Comparison of ENCODE assay signal across 8 cellular contexts in genomic region chr9:128456613-128457061, GRCh38. TPM values are rescaled to one million over a fixed set of nuclear protein-coding genes. Genes with fewer than 3 reads are reported as not detected.
DNase-seq lines count a peak whose midpoint lies in the region; ATAC-seq and TF ChIP-seq lines count a peak whose summit lies in the region.

No MANE protein-coding gene starts in this region.

- H3K14ac ChIP-seq in IMR-90 (replicated peaks; ENCODE audit: low read depth, low read length): no peak overlapping the region

- no peaks in the 10 kb centered on the region for H3K9me1 ChIP-seq in IMR-90 (ENCODE audit: insufficient read depth, low read length)

- H2AFZ ChIP-seq in IMR-90 (replicated peaks; ENCODE audit: low read length, poor library complexity): peak overlapping the region; percentile 100

- no peak for TF ChIP-seq POLR2A in IMR-90 (IDR thresholded peaks at IDR 0.05; ENCODE audit: low read depth, low read length)

- in situ Hi-C loops in IMR-90 (cut with MboI; ENCODE audit: low sequenced_read_pairs): no loop called here

- DNase-seq in DMS 273 treated with DMSO at 0.1 percent for 48 hours (lab: John Stamatoyannopoulos, UW) (peak; percentile 44), IMR-90 (peak; percentile 58), RKO (ENCODE audit: low spot score) (peak; percentile 93), fibroblast of peridontal ligament (ENCODE audit: extremely low read depth) (peak; percentile 64), nephron progenitor cell (peak; percentile 72)
- DNase-seq in activated T-helper 1 cell treated with anti-CD3 and anti-CD28 coated beads, Interleukin-12 subunit alpha, Interleukin-12 subunit beta, Interleukin-2, Interleukin-4 antibody, amounts not matched to agents 30 ng/mL and 10 ng/mL and 1 ng/mL, durations not matched to agents 14 hours and 24 hours and 36 hours (ENCODE audit: low spot score): peak; percentile 73
- DNase-seq in stimulated activated naive CD8-positive, alpha-beta T cell treated with anti-CD3 and anti-CD28 coated beads, Interleukin-15, Interleukin-2, amounts not matched to agents 100 U/mL and 50 U/mL, for 24 hours: peak; percentile 78

- peak overlapping the region; percentile 73 for H3K4me2 ChIP-seq in IMR-90 (ENCODE audit: low read depth, low read length)

- intact Hi-C loops in IMR-90 (cut with micrococcal nuclease): no loop called here
- intact Hi-C loops in activated T-helper 1 cell treated with anti-CD3 and anti-CD28 coated beads, Interleukin-12 subunit alpha, Interleukin-12 subunit beta, Interleukin-2, Interleukin-4 antibody, amounts not matched to agents 30 ng/mL and 10 ng/mL and 1 ng/mL, durations not matched to agents 14 hours and 24 hours and 36 hours (cut with micrococcal nuclease): loop anchor here (1.0 to 5.0 kb wide), 12 partner anchors 36 to 654 kb away; partner anchors contain the start of genes CERCAM, COQ4, CRAT and DOLK

- H2BK15ac ChIP-seq in IMR-90 (ENCODE audit: low read depth, low read length): no peak overlapping the region

- H2BK5ac ChIP-seq in IMR-90 (ENCODE audit: low read depth, low read length, poor library complexity, severe bottlenecking): peak overlapping the region; percentile 40

- H3K36me3 ChIP-seq in IMR-90 (ENCODE audit: control insufficient read depth, insufficient read depth, low read length): peaks cover 17% of the 10 kb centered on the region

- H4K91ac ChIP-seq in IMR-90 (ENCODE audit: insufficient read depth, low read depth, low read length): peak overlapping the region; percentile 60

- TF ChIP-seq CTCF in IMR-90 (conservative IDR thresholded peaks at IDR 0.05; ENCODE audit: low read depth, low read length) (no peak), nephron progenitor cell (IDR thresholded peaks at IDR 0.05) (no peak)

- H3K79me1 ChIP-seq in IMR-90 (ENCODE audit: low read depth in 1 of 2, low read length in 2 of 2): peaks cover 13 to 28% of the 10 kb centered on the region in 2 experiments

- 0% methylated on average over 41 of the region's 48 CpGs; no CpG with 5 or more reads in 1 of the 2 experiments for WGBS in IMR-90 (ENCODE audit: extremely low coverage in 2 of 2, insufficient read length in 1 of 2), 2 experiments

- dilution Hi-C loops in IMR-90 (cut with HindIII; ENCODE audit: low sequenced_read_pairs, unreplicated experiment): no loop called here

- POLR2A ChIA-PET in IMR-90 (lab: Charles Lee; ENCODE audit: unreplicated experiment): interaction anchor here (0.5 kb wide), 1 partner anchor 26 kb away, joined by 3 read pairs; no protein-coding TSS in a partner anchor

- TF ChIP-seq RAD21 in IMR-90 (IDR thresholded peaks at IDR 0.05; ENCODE audit: low read length): no peak

- no peak overlapping the region for H2BK120ac ChIP-seq in IMR-90 (ENCODE audit: low read depth, low read length)

- H3K4me1 Mint-ChIP-seq in activated T-helper 1 cell treated with anti-CD3 and anti-CD28 coated beads, Interleukin-12 subunit alpha, Interleukin-12 subunit beta, Interleukin-2, Interleukin-4 antibody, amounts not matched to agents 30 ng/mL and 10 ng/mL and 1 ng/mL, durations not matched to agents 14 hours and 24 hours and 36 hours (ENCODE audit: low read depth): peaks cover 13% of the 10 kb centered on the region
- H3K4me1 Mint-ChIP-seq in nephron progenitor cell: peaks cover 30% of the 10 kb centered on the region

- H3K4me3 ChIP-seq in IMR-90 (ENCODE audit: insufficient read depth, low read depth, low read length): peak overlapping the region; percentile 74

- H3K27me3 Mint-ChIP-seq in activated T-helper 1 cell treated with anti-CD3 and anti-CD28 coated beads, Interleukin-12 subunit alpha, Interleukin-12 subunit beta, Interleukin-2, Interleukin-4 antibody, amounts not matched to agents 30 ng/mL and 10 ng/mL and 1 ng/mL, durations not matched to agents 14 hours and 24 hours and 36 hours (ENCODE audit: insufficient read depth): peaks cover 3% of the 10 kb centered on the region
- peaks cover 7% of the 10 kb centered on the region for H3K27me3 Mint-ChIP-seq in nephron progenitor cell (ENCODE audit: low read depth, poor library complexity)

- H3K9me3 Mint-ChIP-seq in activated T-helper 1 cell treated with anti-CD3 and anti-CD28 coated beads, Interleukin-12 subunit alpha, Interleukin-12 subunit beta, Interleukin-2, Interleukin-4 antibody, amounts not matched to agents 30 ng/mL and 10 ng/mL and 1 ng/mL, durations not matched to agents 14 hours and 24 hours and 36 hours: no peaks in the 10 kb centered on the region
- no peaks in the 10 kb centered on the region for H3K9me3 Mint-ChIP-seq in nephron progenitor cell

- peak overlapping the region; percentile 48; the same call in 1 of the 2 replicates for H3K4ac ChIP-seq in IMR-90 (ENCODE audit: low read depth, low read length)

- H3K18ac ChIP-seq in IMR-90 (ENCODE audit: low read depth, low read length): no peak overlapping the region

- BruUV-seq in IMR-90 (replicated peaks; lab: Mats Ljungman, UMichigan): no TSS peak

- H2AK9ac ChIP-seq in IMR-90 (replicated peaks; ENCODE audit: low read depth, low read length, poor library complexity): peak overlapping the region; percentile 87

- no peaks in the 10 kb centered on the region for H3K27me3 ChIP-seq in IMR-90 (ENCODE audit: control insufficient read depth, insufficient read depth, low read length)

- H3K36me3 Mint-ChIP-seq in activated T-helper 1 cell treated with anti-CD3 and anti-CD28 coated beads, Interleukin-12 subunit alpha, Interleukin-12 subunit beta, Interleukin-2, Interleukin-4 antibody, amounts not matched to agents 30 ng/mL and 10 ng/mL and 1 ng/mL, durations not matched to agents 14 hours and 24 hours and 36 hours (ENCODE audit: low read depth): peaks cover 13% of the 10 kb centered on the region
- peaks cover 26% of the 10 kb centered on the region for H3K36me3 Mint-ChIP-seq in nephron progenitor cell (ENCODE audit: low read depth)

- H3K4me3 Mint-ChIP-seq in activated T-helper 1 cell treated with anti-CD3 and anti-CD28 coated beads, Interleukin-12 subunit alpha, Interleukin-12 subunit beta, Interleukin-2, Interleukin-4 antibody, amounts not matched to agents 30 ng/mL and 10 ng/mL and 1 ng/mL, durations not matched to agents 14 hours and 24 hours and 36 hours: peak overlapping the region; percentile 93
- peak overlapping the region; percentile 88 for H3K4me3 Mint-ChIP-seq in nephron progenitor cell

- no peak overlapping the region for H4K5ac ChIP-seq in IMR-90 (ENCODE audit: low read depth, low read length)

- 0 out of 2 replicates have a peak, but pooled peaks cover 4% of the 10 kb centered on the region for H4K20me1 ChIP-seq in IMR-90 (ENCODE audit: insufficient read depth, low read length)

- CTCF ChIA-PET in IMR-90 (lab: Yijun Ruan, JAX): no interaction called here

- H2AK5ac ChIP-seq in IMR-90 (ENCODE audit: low read depth, low read length): peak overlapping the region; percentile 64; the same call in 1 of the 2 replicates

- 0 out of 2 replicates have a peak overlapping the region, but pooled peaks have one; percentile 28 for H3K56ac ChIP-seq in IMR-90 (ENCODE audit: extremely low read depth, insufficient read depth, low read length)

- H2BK20ac ChIP-seq in IMR-90 (ENCODE audit: low read depth, low read length): no peak overlapping the region

- peak overlapping the region; percentile 39; the same call in 1 of the 2 replicates for H3K27ac ChIP-seq in IMR-90 (ENCODE audit: insufficient read depth, low read length)

- peak overlapping the region; percentile 80; the same call in 1 of the 2 replicates for H3K23ac ChIP-seq in IMR-90 (ENCODE audit: low read depth, low read length)

- peaks cover 6% of the 10 kb centered on the region; the same call in 1 of the 2 replicates for H3K4me1 ChIP-seq in IMR-90 (ENCODE audit: control insufficient read depth, insufficient read depth, low read length)

- H3K27ac Mint-ChIP-seq in activated T-helper 1 cell treated with anti-CD3 and anti-CD28 coated beads, Interleukin-12 subunit alpha, Interleukin-12 subunit beta, Interleukin-2, Interleukin-4 antibody, amounts not matched to agents 30 ng/mL and 10 ng/mL and 1 ng/mL, durations not matched to agents 14 hours and 24 hours and 36 hours: peak overlapping the region; percentile 98
- H3K27ac Mint-ChIP-seq in nephron progenitor cell: peak overlapping the region; percentile 64

- peak overlapping the region in 1 of 2 experiments; percentile 39; a peak in 1 of 4 replicates for H4K8ac ChIP-seq in IMR-90 (ENCODE audit: low read depth in 2 of 2, low read length in 2 of 2)

- H3K9ac ChIP-seq in IMR-90 (ENCODE audit: low read depth, low read length): peak overlapping the region; percentile 30

- no peaks in the 10 kb centered on the region for H3K9me3 ChIP-seq in IMR-90 (ENCODE audit: control insufficient read depth, insufficient read depth, low read length)

- ATAC-seq in GM21528 (IDR thresholded peaks at IDR 0.05; ENCODE audit: low FRiP score, unreplicated experiment) (peak; percentile 60), IMR-90 (ENCODE audit: low read depth) (peak; percentile 81)
- ATAC-seq in stimulated activated naive CD8-positive, alpha-beta T cell treated with anti-CD3 and anti-CD28 coated beads, Interleukin-15, Interleukin-2, amounts not matched to agents 100 U/mL and 50 U/mL, for 24 hours: peak; percentile 74

TF ChIP-seq in IMR-90, 13 proteins besides CTCF, POLR2A, EP300 and RAD21 (continues in another document):
- no peak for TF ChIP-seq NFE2L2 (IDR thresholded peaks at IDR 0.05; ENCODE audit: low read depth, low read length)

RNA-seq across cellular contexts. Expression of gene ODF2, which starts 0.8 kb away (rescaled TPM):
- total RNA-seq in IMR-90 (2012; rRNA removed): 46.4 and 59.2 TPM in 2 replicates
- polyA plus RNA-seq in IMR-90 (2012; rRNA removed): 34.9 and 40.2 TPM in 2 replicates
- polyA plus RNA-seq in IMR-90 (2012; cell fraction: cytosol; rRNA removed): 10.1 and 11.6 TPM in 2 replicates
- polyA plus RNA-seq in IMR-90 (2012; cell fraction: nucleus; rRNA removed; ENCODE audit: low replicate concordance): 113 and 193 TPM in 2 replicates
- total RNA-seq in activated T-helper 1 cell treated with anti-CD3 and anti-CD28 coated beads, Interleukin-12 subunit alpha, Interleukin-12 subunit beta, Interleukin-2, Interleukin-4 antibody, amounts not matched to agents 30 ng/mL and 10 ng/mL and 1 ng/mL, durations not matched to agents 14 hours and 24 hours and 36 hours: 55.6 and 57.6 TPM in 2 replicates

RNA-seq across cellular contexts. Expression of gene CERCAM, which starts 36.0 kb away (rescaled TPM):
- 15.1 and 16.1 TPM in 2 replicates for total RNA-seq in IMR-90 (2012; rRNA removed)
- 118 and 146 TPM in 2 replicates for polyA plus RNA-seq in IMR-90 (2012; rRNA removed)
- 284 and 310 TPM in 2 replicates for polyA plus RNA-seq in IMR-90 (2012; cell fraction: cytosol; rRNA removed)
- 98.6 and 199 TPM in 2 replicates for polyA plus RNA-seq in IMR-90 (2012; cell fraction: nucleus; rRNA removed; ENCODE audit: low replicate concordance)
- total RNA-seq in activated T-helper 1 cell treated with anti-CD3 and anti-CD28 coated beads, Interleukin-12 subunit alpha, Interleukin-12 subunit beta, Interleukin-2, Interleukin-4 antibody, amounts not matched to agents 30 ng/mL and 10 ng/mL and 1 ng/mL, durations not matched to agents 14 hours and 24 hours and 36 hours: 0.86 and 1.6 TPM in 2 replicates

RNA-seq across cellular contexts. Expression of gene GLE1, which starts 47.9 kb away (rescaled TPM):
- total RNA-seq in IMR-90 (2012; rRNA removed): 35.3 and 39.4 TPM in 2 replicates
- 13.2 and 14.3 TPM in 2 replicates for polyA plus RNA-seq in IMR-90 (2012; rRNA removed)
- 7.3 and 10.2 TPM in 2 replicates for polyA plus RNA-seq in IMR-90 (2012; cell fraction: cytosol; rRNA removed)
- 9.6 and 15.5 TPM in 2 replicates for polyA plus RNA-seq in IMR-90 (2012; cell fraction: nucleus; rRNA removed; ENCODE audit: low replicate concordance)
- total RNA-seq in activated T-helper 1 cell treated with anti-CD3 and anti-CD28 coated beads, Interleukin-12 subunit alpha, Interleukin-12 subunit beta, Interleukin-2, Interleukin-4 antibody, amounts not matched to agents 30 ng/mL and 10 ng/mL and 1 ng/mL, durations not matched to agents 14 hours and 24 hours and 36 hours: 51.4 and 52.0 TPM in 2 replicates

Comparison
In these comparisons a context has a peak if more than half of its experiments do, and no peak if none do; other contexts are left out.
1. Peak in every context shown above with its lines: DNase-seq, ATAC-seq, H3K4me3 ChIP-seq and H3K27ac ChIP-seq.